In genomic region chr20:46022411-46023147, GRCh38 we compare ENCODE assay signal across 8 cellular contexts. TPM values are rescaled to one million over a fixed set of nuclear protein-coding genes. Genes with fewer than 3 reads are reported as not detected.
DNase-seq lines count a peak whose midpoint lies in the region; ATAC-seq, FAIRE-seq and TF ChIP-seq lines count a peak whose summit lies in the region.

No MANE protein-coding gene starts in this region.

- peak; percentile 87 for TF ChIP-seq CTCF in GM12873 (IDR thresholded peaks at IDR 0.05; ENCODE audit: insufficient read depth, low read depth, low read length, missing control alignments)
- peak; percentile 96 for TF ChIP-seq CTCF in HepG2 (CRISPR knock-in tag; IDR thresholded peaks at IDR 0.05)

- no peak for FAIRE-seq in HepG2 (lab: Jason Lieb, UNC)

- H3K9me3 Mint-ChIP-seq in central memory CD8-positive, alpha-beta T cell, result no peaks in the 10 kb centered on the region

- peaks cover 15% of the 10 kb centered on the region for H4K20me1 ChIP-seq in HepG2 (ENCODE audit: insufficient read depth, low read length)

- peaks cover 35% of the 10 kb centered on the region for H3K4me1 ChIP-seq in HepG2 (ENCODE audit: insufficient read depth, low read length)

- POLR2A ChIA-PET in HepG2 (lab: Yijun Ruan, JAX), result interaction anchor here (0.8 to 1.4 kb wide), 4 partner anchors 44 to 384 kb away, joined by 3 to 4 read pairs (median 3); partner anchors contain the start of gene ELMO2

- no peak overlapping the region for H3K27ac Mint-ChIP-seq in central memory CD8-positive, alpha-beta T cell (ENCODE audit: low read depth)

- peaks cover 13% of the 10 kb centered on the region for H3K4me1 Mint-ChIP-seq in central memory CD8-positive, alpha-beta T cell

- intact Hi-C loops in HepG2 (cut with micrococcal nuclease; ENCODE audit: unreplicated experiment), result loop anchor here (1.0 to 2.0 kb wide), 3 partner anchors 19 to 154 kb away; partner anchors contain the start of gene NCOA5

- TF ChIP-seq EP300 in HepG2 (IDR thresholded peaks at IDR 0.05; ENCODE audit: low read depth in 2 of 2, low read length in 2 of 2), result no peak
- no peak for TF ChIP-seq EP300 in HepG2 (CRISPR knock-in tag; IDR thresholded peaks at IDR 0.05; ENCODE audit: borderline replicate concordance)

- no TSS peak for BruUV-seq in HepG2 (replicated peaks; lab: Mats Ljungman, UMichigan)

- H3K4me2 ChIP-seq in HepG2 (ENCODE audit: low read depth, low read length), result peak overlapping the region; percentile 100

- DNase-seq in NCI-H1694 (lab: John Stamatoyannopoulos, UW) (peak; percentile 24), HepG2 (ENCODE audit: low spot score) (peak; percentile 52)
- DNase-seq in activated CD4-positive, alpha-beta T cell treated with anti-CD3 and anti-CD28 coated beads for 1 hour, result peak; percentile 58
- peak; percentile 55 to 68 for DNase-seq in central memory CD8-positive, alpha-beta T cell (ENCODE audit: low spot score in 2 of 2)
- DNase-seq in stimulated activated CD4-positive, alpha-beta T cell treated with anti-CD3 and anti-CD28 coated beads, TNF-alpha, amount 100 ng/mL, for 48 hours (ENCODE audit: low read depth in 3 of 3), result peak; percentile 54 to 77 (median 68)

- H3K36me3 Mint-ChIP-seq in central memory CD8-positive, alpha-beta T cell (ENCODE audit: insufficient read depth), result peaks cover 4% of the 10 kb centered on the region

- H2AFZ ChIP-seq in HepG2 (ENCODE audit: low read length), result no peak overlapping the region

- TF ChIP-seq RAD21 in HepG2 (CRISPR knock-in tag; IDR thresholded peaks at IDR 0.05), result peak; percentile 80

- peak; percentile 72 for ATAC-seq in central memory CD8-positive, alpha-beta T cell (replicated peaks; ENCODE audit: extremely low read depth, poor library complexity, severe bottlenecking)
- ATAC-seq in HepG2 (peak; percentile 54), GM18868 (IDR thresholded peaks at IDR 0.05; ENCODE audit: unreplicated experiment) (no peak), HG03139 (IDR thresholded peaks at IDR 0.05; ENCODE audit: unreplicated experiment) (no peak)

- H3K36me3 ChIP-seq in HepG2 (replicated peaks in 1 of 2; ENCODE audit: control insufficient read depth in 1 of 2, insufficient read depth in 2 of 2, low read length in 2 of 2), result no peaks in the 10 kb centered on the region

- CTCF ChIA-PET in HepG2 (lab: Yijun Ruan, JAX; ENCODE audit: low intra/inter-chr PET ratio, low total read pairs), result interaction anchor here (0.7 to 3.5 kb wide), 4 partner anchors 8 to 129 kb away, joined by 3 to 17 read pairs (median 10); no protein-coding TSS in a partner anchor

- H3K4me3 ChIP-seq in HepG2 (replicated peaks in 1 of 3; ENCODE audit: insufficient read depth in 1 of 3, low read depth in 2 of 3, low read length in 3 of 3), result peak overlapping the region; percentile 83 to 88 (median 84)

- H3K9ac ChIP-seq in HepG2 (ENCODE audit: insufficient read depth, low read depth, low read length), result peak overlapping the region; percentile 25; the same call in 1 of the 2 replicates

- H3K79me2 ChIP-seq in HepG2 (ENCODE audit: insufficient read depth, low read length), result no peaks in the 10 kb centered on the region

- H3K27me3 Mint-ChIP-seq in central memory CD8-positive, alpha-beta T cell, result peaks cover 72% of the 10 kb centered on the region

- WGBS in HepG2 (ENCODE audit: low lambda C conversion rate), result 4% methylated on average over 37 of the region's 37 CpGs

- no peaks in the 10 kb centered on the region for H3K27me3 ChIP-seq in HepG2 (ENCODE audit: control insufficient read depth in 1 of 2, insufficient read depth in 2 of 2, low read length in 2 of 2)

- in situ Hi-C loops in HepG2 (cut with HindIII; ENCODE audit: extremely low pct_ligation_motif_present, low pct_unique_long_range_greater_than_20kb), result loop anchor here (5.0 to 10.0 kb wide), 2 partner anchors 65 to 152 kb away; partner anchors contain the start of gene NCOA5

- no peaks in the 10 kb centered on the region for H3K9me3 ChIP-seq in HepG2 (ENCODE audit: low read length)

- H3K4me3 Mint-ChIP-seq in central memory CD8-positive, alpha-beta T cell, result peak overlapping the region; percentile 62

- no peak overlapping the region for H3K27ac ChIP-seq in HepG2 (ENCODE audit: extremely low read length, insufficient read depth, low read length)

- TF ChIP-seq POLR2A in HepG2 (IDR thresholded peaks at IDR 0.05; ENCODE audit: insufficient read depth in 1 of 2, low read depth in 2 of 2, low read length in 2 of 2), result no peak

RNA-seq across cellular contexts. Expression of gene SLC12A5, which starts 6.4 kb away (rescaled TPM):
- 5.3 and 5.4 TPM in 2 replicates for total RNA-seq in HepG2 (2016; rRNA removed; fragmentation: Illumina TruSeq; extraction: Trizol)
- 2.8 and 4.0 TPM in 2 replicates for total RNA-seq in HepG2 (2016; cell fraction: cytosol; rRNA removed; fragmentation: Illumina TruSeq; extraction: Trizol; ENCODE audit: low read depth)
- total RNA-seq in HepG2 (2016; cell fraction: insoluble cytoplasmic fraction; rRNA removed; fragmentation: Illumina TruSeq; extraction: Trizol), result 4.2 and 4.4 TPM in 2 replicates
- total RNA-seq in HepG2 (2016; cell fraction: membrane; rRNA removed; fragmentation: Illumina TruSeq; extraction: Trizol), result 3.5 and 4.1 TPM in 2 replicates
- total RNA-seq in HepG2 (2016; cell fraction: nucleus; rRNA removed; fragmentation: Illumina TruSeq; extraction: Trizol), result 3.0 and 3.9 TPM in 2 replicates
- 4.3 and 5.6 TPM in 2 replicates for polyA plus RNA-seq in HepG2 (2011; rRNA removed)
- 4.5 and 6.3 TPM in 2 replicates for polyA plus RNA-seq in HepG2 (2011; cell fraction: cytosol; rRNA removed)
- 6.0 and 6.2 TPM in 2 replicates for polyA plus RNA-seq in HepG2 (2011; cell fraction: nucleus; rRNA removed)
- 12.9 and 15.9 TPM in 2 replicates for polyA plus RNA-seq in HepG2 (2012)
- 27.8 and 30.6 TPM in 2 replicates for polyA plus RNA-seq in HepG2 (2016; cell fraction: cytosol; fragmentation: Illumina TruSeq; extraction: Trizol; ENCODE audit: low read depth)
- polyA plus RNA-seq in HepG2 (2016; cell fraction: insoluble cytoplasmic fraction; fragmentation: Illumina TruSeq; extraction: Trizol; ENCODE audit: low read depth), result 18.0 and 19.7 TPM in 2 replicates
- 33.5 and 42.8 TPM in 2 replicates for polyA plus RNA-seq in HepG2 (2016; cell fraction: membrane; fragmentation: Illumina TruSeq; extraction: Trizol; ENCODE audit: low read depth)
- polyA plus RNA-seq in HepG2 (2016; cell fraction: nucleus; fragmentation: Illumina TruSeq; extraction: Trizol; ENCODE audit: insufficient read depth, low read depth), result 14.1 and 18.5 TPM in 2 replicates
- polyA minus RNA-seq in HepG2 (2011; rRNA and poly(A)+ RNA removed; ENCODE audit: low replicate concordance), result 2.3 and 2.5 TPM in 2 replicates
- 1.7 and 1.8 TPM in 2 replicates for polyA minus RNA-seq in HepG2 (2011; cell fraction: cytosol; rRNA and poly(A)+ RNA removed)
- polyA minus RNA-seq in HepG2 (2011; cell fraction: nucleus; rRNA and poly(A)+ RNA removed), result 3.5 and 3.7 TPM in 2 replicates

RNA-seq across cellular contexts. Expression of gene MMP9, which starts 13.9 kb away (rescaled TPM):
- total RNA-seq in HepG2 (2016; rRNA removed; fragmentation: Illumina TruSeq; extraction: Trizol), result not detected in 2 replicates
- total RNA-seq in HepG2 (2016; cell fraction: cytosol; rRNA removed; fragmentation: Illumina TruSeq; extraction: Trizol; ENCODE audit: low read depth), result not detected in 2 replicates
- total RNA-seq in HepG2 (2016; cell fraction: insoluble cytoplasmic fraction; rRNA removed; fragmentation: Illumina TruSeq; extraction: Trizol), result 0.06 TPM in 1 of 2 replicates, not detected in the other
- not detected in 2 replicates for total RNA-seq in HepG2 (2016; cell fraction: membrane; rRNA removed; fragmentation: Illumina TruSeq; extraction: Trizol)
- total RNA-seq in HepG2 (2016; cell fraction: nucleus; rRNA removed; fragmentation: Illumina TruSeq; extraction: Trizol), result not detected in 2 replicates
- 0.03 TPM in 1 of 2 replicates, not detected in the other for polyA plus RNA-seq in HepG2 (2011; rRNA removed)
- polyA plus RNA-seq in HepG2 (2011; cell fraction: cytosol; rRNA removed), result 0.04 TPM in 1 of 2 replicates, not detected in the other
- not detected in 2 replicates for polyA plus RNA-seq in HepG2 (2011; cell fraction: nucleus; rRNA removed)
- polyA plus RNA-seq in HepG2 (2012), result not detected in 2 replicates
- polyA plus RNA-seq in HepG2 (2016; cell fraction: cytosol; fragmentation: Illumina TruSeq; extraction: Trizol; ENCODE audit: low read depth), result not detected in 2 replicates
- polyA plus RNA-seq in HepG2 (2016; cell fraction: insoluble cytoplasmic fraction; fragmentation: Illumina TruSeq; extraction: Trizol; ENCODE audit: low read depth), result not detected in 2 replicates
- not detected in 2 replicates for polyA plus RNA-seq in HepG2 (2016; cell fraction: membrane; fragmentation: Illumina TruSeq; extraction: Trizol; ENCODE audit: low read depth)
- polyA plus RNA-seq in HepG2 (2016; cell fraction: nucleus; fragmentation: Illumina TruSeq; extraction: Trizol; ENCODE audit: insufficient read depth, low read depth), result not detected in 2 replicates
- polyA minus RNA-seq in HepG2 (2011; rRNA and poly(A)+ RNA removed; ENCODE audit: low replicate concordance), result not detected in 2 replicates
- polyA minus RNA-seq in HepG2 (2011; cell fraction: cytosol; rRNA and poly(A)+ RNA removed), result not detected in 2 replicates
- not detected in 2 replicates for polyA minus RNA-seq in HepG2 (2011; cell fraction: nucleus; rRNA and poly(A)+ RNA removed)

RNA-seq across cellular contexts. Expression of gene ZNF335, which starts 50.6 kb away (rescaled TPM):
- 6.0 and 13.7 TPM in 2 replicates for total RNA-seq in HepG2 (2016; rRNA removed; fragmentation: Illumina TruSeq; extraction: Trizol)
- 4.5 and 4.7 TPM in 2 replicates for total RNA-seq in HepG2 (2016; cell fraction: cytosol; rRNA removed; fragmentation: Illumina TruSeq; extraction: Trizol; ENCODE audit: low read depth)
- 5.0 and 12.7 TPM in 2 replicates for total RNA-seq in HepG2 (2016; cell fraction: insoluble cytoplasmic fraction; rRNA removed; fragmentation: Illumina TruSeq; extraction: Trizol)
- 6.7 and 7.0 TPM in 2 replicates for total RNA-seq in HepG2 (2016; cell fraction: membrane; rRNA removed; fragmentation: Illumina TruSeq; extraction: Trizol)
- 18.8 and 22.0 TPM in 2 replicates for total RNA-seq in HepG2 (2016; cell fraction: nucleus; rRNA removed; fragmentation: Illumina TruSeq; extraction: Trizol)
- polyA plus RNA-seq in HepG2 (2011; rRNA removed), result 9.7 and 12.3 TPM in 2 replicates
- 3.3 and 4.6 TPM in 2 replicates for polyA plus RNA-seq in HepG2 (2011; cell fraction: cytosol; rRNA removed)
- polyA plus RNA-seq in HepG2 (2011; cell fraction: nucleus; rRNA removed), result 62.4 and 81.3 TPM in 2 replicates
- polyA plus RNA-seq in HepG2 (2012), result 5.7 and 8.0 TPM in 2 replicates
- 1.5 TPM in 2 replicates for polyA plus RNA-seq in HepG2 (2016; cell fraction: cytosol; fragmentation: Illumina TruSeq; extraction: Trizol; ENCODE audit: low read depth)
- polyA plus RNA-seq in HepG2 (2016; cell fraction: insoluble cytoplasmic fraction; fragmentation: Illumina TruSeq; extraction: Trizol; ENCODE audit: low read depth), result 5.1 and 7.0 TPM in 2 replicates
- 2.9 and 3.1 TPM in 2 replicates for polyA plus RNA-seq in HepG2 (2016; cell fraction: membrane; fragmentation: Illumina TruSeq; extraction: Trizol; ENCODE audit: low read depth)
- 40.5 and 45.7 TPM in 2 replicates for polyA plus RNA-seq in HepG2 (2016; cell fraction: nucleus; fragmentation: Illumina TruSeq; extraction: Trizol; ENCODE audit: insufficient read depth, low read depth)
- 32.3 and 35.8 TPM in 2 replicates for polyA minus RNA-seq in HepG2 (2011; rRNA and poly(A)+ RNA removed; ENCODE audit: low replicate concordance)
- polyA minus RNA-seq in HepG2 (2011; cell fraction: cytosol; rRNA and poly(A)+ RNA removed), result 3.4 and 4.0 TPM in 2 replicates
- 42.4 and 45.0 TPM in 2 replicates for polyA minus RNA-seq in HepG2 (2011; cell fraction: nucleus; rRNA and poly(A)+ RNA removed)

Comparison
In these comparisons a context has a peak if more than half of its experiments do, and no peak if none do; other contexts are left out.
1. ATAC-seq: peak in central memory CD8-positive, alpha-beta T cell (single experiment) and HepG2 (single experiment); none in GM18868 (single experiment) and HG03139 (single experiment).
2. Peak in every context shown above with its lines, with median percentiles within 50 percentile points of each other: DNase-seq.